17 cellular contexts compared by ENCODE assay signal in genomic region chr10:3719024-3719843, GRCh38.
"Had no signal": no experiment of that assay in that cellular context is flagged by ENCODE, and none has a peak within 500 bp of the region (broad histone marks: within the 10 kb centered on the region; RNA-seq: fewer than 3 reads in every experiment).

No MANE protein-coding gene starts in this region.

- H3K27me3 ChIP-seq: colonic mucosa, hepatocyte, ovary, transverse colon had no signal

- H3K4me1 ChIP-seq: colonic mucosa, transverse colon had no signal

- H3K4me3 ChIP-seq: colonic mucosa, hepatocyte, ovary, transverse colon had no signal

- H3K4me1 Mint-ChIP-seq: activated CD8-positive, alpha-beta memory T cell treated with anti-CD3 and anti-CD28 coated beads, Interleukin-2, amount 10 ng/mL, durations not matched to agents 7 days and 5 days had no signal

- DNase-seq: activated CD4-positive, alpha-beta T cell treated with anti-CD3 and anti-CD28 coated beads, Interleukin-2, amount 50 U/mL, for 48 hours; activated CD8-positive, alpha-beta memory T cell treated with anti-CD3 and anti-CD28 coated beads, Interleukin-2, amount 10 ng/mL, durations not matched to agents 7 days and 5 days; activated T-cell treated with anti-CD3 and anti-CD28 coated beads, Interleukin-2, amount 50 U/mL, for 1 hour; amniotic stem cell; central memory CD4-positive, alpha-beta T cell; colonic mucosa; effector memory CD4-positive, alpha-beta T cell; kidney glomerular epithelial cell; ovary; stimulated activated naive CD4-positive, alpha-beta T cell; transverse colon; WERI-Rb-1 had no signal

- H3K9me3 Mint-ChIP-seq: T-helper 1 cell treated with Interleukin-12 subunit alpha and Interleukin-12 subunit beta and Interleukin-4 antibody, amounts not matched to agents 30 μg/mL and 1 μg/mL, for 36 hours had no signal

- H3K27me3 Mint-ChIP-seq: activated naive CD8-positive, alpha-beta T cell had no signal

- H3K4me3 Mint-ChIP-seq: activated CD8-positive, alpha-beta memory T cell treated with anti-CD3 and anti-CD28 coated beads, Interleukin-2, amount 10 ng/mL, durations not matched to agents 7 days and 5 days; activated naive CD8-positive, alpha-beta T cell; neural crest cell; T-helper 1 cell treated with Interleukin-12 subunit alpha and Interleukin-12 subunit beta and Interleukin-4 antibody, amounts not matched to agents 30 μg/mL and 1 μg/mL, for 36 hours had no signal

- ATAC-seq: activated CD8-positive, alpha-beta memory T cell treated with anti-CD3 and anti-CD28 coated beads, Interleukin-2, amount 10 ng/mL, durations not matched to agents 7 days and 5 days had no signal

- H3K27ac ChIP-seq: colonic mucosa, epithelial cell of prostate, hepatocyte, ovary, transverse colon, WERI-Rb-1 had no signal

- H3K9me3 ChIP-seq: colonic mucosa, ovary, transverse colon had no signal

- H2AFZ ChIP-seq: hepatocyte had no signal

- H3K36me3 ChIP-seq: colonic mucosa, ovary, transverse colon, WERI-Rb-1 had no signal

- H3K27ac Mint-ChIP-seq: activated CD8-positive, alpha-beta memory T cell treated with anti-CD3 and anti-CD28 coated beads, Interleukin-2, amount 10 ng/mL, durations not matched to agents 7 days and 5 days; activated naive CD8-positive, alpha-beta T cell; T-helper 1 cell treated with Interleukin-12 subunit alpha and Interleukin-12 subunit beta and Interleukin-4 antibody, amounts not matched to agents 30 μg/mL and 1 μg/mL, for 36 hours had no signal

- H3K4me2 ChIP-seq: hepatocyte had no signal

- H3K36me3 Mint-ChIP-seq: activated CD8-positive, alpha-beta memory T cell treated with anti-CD3 and anti-CD28 coated beads, Interleukin-2, amount 10 ng/mL, durations not matched to agents 7 days and 5 days; activated naive CD8-positive, alpha-beta T cell had no signal
